ENCODE assay signal across 8 cellular contexts in genomic region chr9:94623253-94623652, GRCh38. TPM values are rescaled to one million over a fixed set of nuclear protein-coding genes. Genes with fewer than 3 reads are reported as not detected.
DNase-seq lines count a peak whose midpoint lies in the region; ATAC-seq and TF ChIP-seq lines count a peak whose summit lies in the region.

No MANE protein-coding gene starts in this region.

- no peaks in the 10 kb centered on the region for H3F3A ChIP-seq in smooth muscle cell (ENCODE audit: low read depth)

- H3K4me1 Mint-ChIP-seq in activated T-cell treated with anti-CD3 and anti-CD28 coated beads, Interleukin-2, amount 50 U/mL, for 24 hours (ENCODE audit: low read depth) = peaks cover 9% of the 10 kb centered on the region
- peaks cover 7% of the 10 kb centered on the region for H3K4me1 Mint-ChIP-seq in activated T-cell treated with anti-CD3 and anti-CD28 coated beads, Interleukin-2, amount 50 U/mL, for 4 hours (ENCODE audit: low read depth)

- no peak overlapping the region for H3K27ac ChIP-seq in smooth muscle cell (ENCODE audit: low read depth)

- no peak overlapping the region for H2AFZ ChIP-seq in smooth muscle cell (ENCODE audit: low read depth)

- WGBS in smooth muscle cell (ENCODE audit: low lambda C conversion rate) = 68% methylated on average over 9 of the region's 9 CpGs

- no peaks in the 10 kb centered on the region for H3K9me3 ChIP-seq in smooth muscle cell (replicated peaks; ENCODE audit: low read depth)

- H3K36me3 Mint-ChIP-seq in activated T-cell treated with anti-CD3 and anti-CD28 coated beads, Interleukin-2, amount 50 U/mL, for 24 hours (ENCODE audit: low read depth) = no peaks in the 10 kb centered on the region
- peaks cover 2% of the 10 kb centered on the region for H3K36me3 Mint-ChIP-seq in activated T-cell treated with anti-CD3 and anti-CD28 coated beads, Interleukin-2, amount 50 U/mL, for 4 hours (ENCODE audit: insufficient read depth)

- ATAC-seq in activated T-cell treated with anti-CD3 and anti-CD28 coated beads, Interleukin-2, amount 50 U/mL, for 4 hours = no peak
- no peak for ATAC-seq in GM21360 (IDR thresholded peaks at IDR 0.05; ENCODE audit: unreplicated experiment)

- no peaks in the 10 kb centered on the region for H4K20me1 ChIP-seq in smooth muscle cell (ENCODE audit: low read depth)

- no peak overlapping the region for H3K9ac ChIP-seq in smooth muscle cell (ENCODE audit: low read depth)

- H3K27ac Mint-ChIP-seq in activated T-cell treated with anti-CD3 and anti-CD28 coated beads, Interleukin-2, amount 50 U/mL, for 24 hours = no peak overlapping the region

- TF ChIP-seq CTCF in smooth muscle cell (IDR thresholded peaks at IDR 0.05; ENCODE audit: borderline replicate concordance, insufficient read depth, poor library complexity, severe bottlenecking) = peak; percentile 28

- no peaks in the 10 kb centered on the region for H3K4me1 ChIP-seq in smooth muscle cell (ENCODE audit: low read depth)

- no peak overlapping the region for H3K4me3 Mint-ChIP-seq in activated T-cell treated with anti-CD3 and anti-CD28 coated beads, Interleukin-2, amount 50 U/mL, for 24 hours
- no peak overlapping the region for H3K4me3 Mint-ChIP-seq in activated T-cell treated with anti-CD3 and anti-CD28 coated beads, Interleukin-2, amount 50 U/mL, for 4 hours

- no peaks in the 10 kb centered on the region for H3K79me2 ChIP-seq in smooth muscle cell (ENCODE audit: low read depth)

- peaks cover 16% of the 10 kb centered on the region for H3K27me3 Mint-ChIP-seq in activated T-cell treated with anti-CD3 and anti-CD28 coated beads, Interleukin-2, amount 50 U/mL, for 24 hours
- no peaks in the 10 kb centered on the region for H3K27me3 Mint-ChIP-seq in activated T-cell treated with anti-CD3 and anti-CD28 coated beads, Interleukin-2, amount 50 U/mL, for 4 hours (ENCODE audit: low read depth)

- H3K9me3 Mint-ChIP-seq in activated T-cell treated with anti-CD3 and anti-CD28 coated beads, Interleukin-2, amount 50 U/mL, for 24 hours = no peaks in the 10 kb centered on the region
- no peaks in the 10 kb centered on the region for H3K9me3 Mint-ChIP-seq in activated T-cell treated with anti-CD3 and anti-CD28 coated beads, Interleukin-2, amount 50 U/mL, for 4 hours

- no peak overlapping the region for H3K4me2 ChIP-seq in smooth muscle cell

- H3K4me3 ChIP-seq in smooth muscle cell = no peak overlapping the region

- H3K36me3 ChIP-seq in smooth muscle cell (ENCODE audit: low read depth) = no peaks in the 10 kb centered on the region

- DNase-seq in activated T-cell treated with anti-CD3 and anti-CD28 coated beads, Interleukin-2, amount 50 U/mL, for 24 hours = peak; percentile 46
- no peak for DNase-seq in activated T-cell treated with anti-CD3 and anti-CD28 coated beads, Interleukin-2, amount 50 U/mL, for 4 hours
- DNase-seq in NCI-H69 (lab: John Stamatoyannopoulos, UW) (peak; percentile 58), cerebellar cortex (ENCODE audit: low spot score) (peak; percentile 73), smooth muscle cell (lab: John Stamatoyannopoulos, UW; ENCODE audit: unreplicated experiment) (no peak), GDM1 (lab: John Stamatoyannopoulos, UW) (no peak), medulla oblongata (ENCODE audit: extremely low spot score) (no peak)

- no peaks in the 10 kb centered on the region for H3K27me3 ChIP-seq in smooth muscle cell (ENCODE audit: low read depth)

RNA-seq across cellular contexts. Expression of gene FBP1, which starts 16.1 kb away (rescaled TPM):
- total RNA-seq in activated T-cell treated with anti-CD3 and anti-CD28 coated beads, Interleukin-2, amount 50 U/mL, for 4 hours = under 1 TPM; 0.47 to 0.51 (median 0.49) TPM
- total RNA-seq in smooth muscle cell = 0.22 TPM in 1 of 2 replicates, not detected in the other
- 0.70 and 1.6 TPM in 2 replicates for polyA plus RNA-seq in smooth muscle cell

RNA-seq across cellular contexts. Expression of gene FBP2, which starts 29.6 kb away (rescaled TPM):
- not detected for total RNA-seq in activated T-cell treated with anti-CD3 and anti-CD28 coated beads, Interleukin-2, amount 50 U/mL, for 4 hours
- not detected in 2 replicates for total RNA-seq in smooth muscle cell
- polyA plus RNA-seq in smooth muscle cell = not detected in 2 replicates

Comparison
In these comparisons a context has a peak if more than half of its experiments do, and no peak if none do; other contexts are left out.
1. DNase-seq: peak in activated T-cell treated with anti-CD3 and anti-CD28 coated beads, Interleukin-2, amount 50 U/mL, for 24 hours (single experiment), NCI-H69 (single experiment) and cerebellar cortex (single experiment); none in activated T-cell treated with anti-CD3 and anti-CD28 coated beads, Interleukin-2, amount 50 U/mL, for 4 hours (single experiment), smooth muscle cell (single experiment), GDM1 (single experiment) and medulla oblongata (single experiment).